Comparison of ENCODE assay signal across 10 cellular contexts in the genomic region with DNA sequence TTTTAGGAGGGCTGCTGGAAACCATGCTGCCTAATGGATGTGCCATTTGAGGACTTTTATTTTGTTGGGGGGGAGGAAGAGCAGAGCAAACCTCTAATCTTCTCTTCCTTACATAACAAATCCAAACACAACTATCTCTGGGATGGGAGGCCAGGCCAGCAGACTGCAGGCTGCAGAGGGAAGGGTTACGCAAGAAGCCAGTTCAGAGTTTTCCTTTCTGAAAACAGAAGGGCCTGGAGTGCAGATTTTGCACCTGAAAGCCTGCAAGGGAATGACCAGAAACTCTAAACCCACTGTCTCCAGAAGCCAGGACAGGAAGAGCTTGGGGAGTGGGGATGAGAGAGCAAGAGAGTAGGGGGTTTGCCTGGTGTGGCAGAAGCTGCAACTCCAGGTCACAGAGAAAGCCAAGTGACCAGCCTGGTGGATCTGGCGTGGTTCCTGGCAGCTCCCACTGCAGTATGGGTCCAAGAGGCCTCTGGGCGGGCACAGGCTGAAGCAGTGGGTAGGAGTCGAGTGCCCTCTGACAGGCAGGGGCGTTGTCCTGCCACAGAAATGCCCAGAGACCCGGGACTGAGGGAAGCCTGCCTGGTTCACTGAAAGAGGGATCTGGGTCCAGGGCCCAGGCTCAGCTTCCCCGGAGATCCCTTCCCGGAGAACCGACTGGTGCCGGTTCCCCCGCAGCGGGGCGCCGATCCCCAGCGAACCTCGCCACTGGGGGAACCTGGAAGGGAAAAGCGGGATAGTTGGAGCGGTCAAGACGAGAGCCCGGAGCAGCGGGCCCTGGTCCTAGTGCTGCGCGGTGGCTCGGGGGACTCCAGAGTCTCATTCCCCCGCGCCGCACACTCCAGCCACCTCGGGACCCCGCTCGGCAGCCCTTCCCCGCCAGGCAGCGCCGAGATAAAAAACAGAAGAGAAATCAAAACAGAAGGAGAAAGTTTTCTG. TPM values are rescaled to one million over a fixed set of nuclear protein-coding genes. Genes with fewer than 3 reads are reported as not detected.
DNase-seq lines count a peak whose midpoint lies in the region; ATAC-seq and TF ChIP-seq lines count a peak whose summit lies in the region.
"Had no signal": no experiment of that assay in that cellular context is flagged by ENCODE, and none has a peak within 500 bp of the region (broad histone marks: within the 10 kb centered on the region; RNA-seq: fewer than 3 reads in every experiment).

No MANE protein-coding gene starts in this region.

- H4K20me1 ChIP-seq in neural cell (ENCODE audit: insufficient read depth), result peaks cover 10% of the 10 kb centered on the region

- ATAC-seq in natural killer cell (no peak), left cardiac atrium (peak; percentile 52 to 54), aorta (ENCODE audit: low FRiP score) (peak; percentile 16)
- no peak for ATAC-seq in natural killer cell treated with Interleukin-12 subunit alpha and Interleukin-12 subunit beta and Interleukin-15 and Interleukin-18, amount 100 ng/mL, for 72 hours

- peak overlapping the region in 1 of 2 donors; percentile 49 for H3K27ac Mint-ChIP-seq in natural killer cell
- H3K27ac Mint-ChIP-seq in natural killer cell treated with Interleukin-12 subunit alpha and Interleukin-12 subunit beta and Interleukin-15 and Interleukin-18, amount 100 ng/mL, for 72 hours, result no peak overlapping the region

- WGBS in aorta, 2 donors, result 56 to 79% methylated on average over 33 of the region's 33 CpGs

- no peak for TF ChIP-seq RAD21 in neural cell (conservative IDR thresholded peaks at IDR 0.05)

- H3K9me2 ChIP-seq in neural cell (ENCODE audit: insufficient read depth, low read length), result no peaks in the 10 kb centered on the region

- peaks cover 5% of the 10 kb centered on the region for H3K36me3 ChIP-seq in neural cell (ENCODE audit: insufficient read depth, low read length)
- no peaks in the 10 kb centered on the region for H3K36me3 ChIP-seq in aorta (ENCODE audit: control insufficient read depth in 1 of 2, insufficient read depth in 2 of 2, low read length in 1 of 2)

- H3K4me1 ChIP-seq in aorta (ENCODE audit: control insufficient read depth in 1 of 2, insufficient read depth in 2 of 2, low read length in 2 of 2), result no peaks in the 10 kb centered on the region

- H3K9ac ChIP-seq in neural cell (ENCODE audit: low read length), result no peak overlapping the region

- no peak overlapping the region for H2AFZ ChIP-seq in neural cell (ENCODE audit: low read depth, low read length)

- H3K4me1 Mint-ChIP-seq in natural killer cell, result peaks cover 0 to 16% of the 10 kb centered on the region in 2 donors
- H3K4me1 Mint-ChIP-seq in natural killer cell treated with Interleukin-12 subunit alpha and Interleukin-12 subunit beta and Interleukin-15 and Interleukin-18, amount 100 ng/mL, for 72 hours (ENCODE audit: low read depth in 2 of 2), result peaks cover 0 to 7% of the 10 kb centered on the region in 2 donors

- no peak overlapping the region for H3K4me2 ChIP-seq in neural cell (ENCODE audit: low read length)

- no peak for TF ChIP-seq CTCF in natural killer cell (IDR thresholded peaks at IDR 0.05)
- TF ChIP-seq CTCF in neural cell (IDR thresholded peaks at IDR 0.05; ENCODE audit: poor library complexity, severe bottlenecking), result no peak

- peaks cover 46 to 74% of the 10 kb centered on the region in 2 donors for H3K27me3 Mint-ChIP-seq in natural killer cell (ENCODE audit: low read depth in 2 of 2)
- peaks cover 43 to 62% of the 10 kb centered on the region in 2 donors for H3K27me3 Mint-ChIP-seq in natural killer cell treated with Interleukin-12 subunit alpha and Interleukin-12 subunit beta and Interleukin-15 and Interleukin-18, amount 100 ng/mL, for 72 hours

- no peak for TF ChIP-seq EP300 in neural cell (conservative IDR thresholded peaks at IDR 0.05; ENCODE audit: poor library complexity, severe bottlenecking)

- H3K27ac ChIP-seq in neural cell (ENCODE audit: low read length) (no peak overlapping the region), aorta (ENCODE audit: low read depth in 1 of 2, low read length in 2 of 2) (no peak overlapping the region)

- H3K36me3 Mint-ChIP-seq in natural killer cell, result no peaks in the 10 kb centered on the region
- H3K36me3 Mint-ChIP-seq in natural killer cell treated with Interleukin-12 subunit alpha and Interleukin-12 subunit beta and Interleukin-15 and Interleukin-18, amount 100 ng/mL, for 72 hours, result no peaks in the 10 kb centered on the region

- H3K4me3 ChIP-seq in neural cell (ENCODE audit: low read length), result peak overlapping the region; percentile 54
- no peak overlapping the region for H3K4me3 ChIP-seq in aorta (ENCODE audit: low read length in 2 of 2)

- peaks cover 12% of the 10 kb centered on the region for H3K79me2 ChIP-seq in neural cell (replicated peaks; ENCODE audit: insufficient read depth, low read length)

- no peaks in the 10 kb centered on the region for H3K9me3 ChIP-seq in neural cell (ENCODE audit: low read length)
- no peaks in the 10 kb centered on the region for H3K9me3 ChIP-seq in aorta (ENCODE audit: control insufficient read depth, low read length)

- no peak for DNase-seq in natural killer cell
- DNase-seq in natural killer cell treated with Interleukin-12 subunit alpha and Interleukin-12 subunit beta and Interleukin-15 and Interleukin-18, amount 100 ng/mL, for 72 hours (ENCODE audit: low spot score), result no peak
- peak; percentile 52 for DNase-seq in left cardiac atrium
- DNase-seq in aorta, result peak in 1 of 2 donors; percentile 79
- DNase-seq in GDM1 (lab: John Stamatoyannopoulos, UW), result no peak
- no peak for DNase-seq in stimulated activated CD4-positive, alpha-beta T cell treated with anti-CD3 and anti-CD28 coated beads, Interleukin-4, amount 100 ng/mL, for 24 hours
- DNase-seq in T1000 (lab: John Stamatoyannopoulos, UW), result no peak
- DNase-seq: cortex of kidney, NCI-H187 had no signal

- no peaks in the 10 kb centered on the region for H3F3A ChIP-seq in neural cell (ENCODE audit: insufficient read depth, low read length, poor library complexity, severe bottlenecking)

- intact Hi-C loops in natural killer cell (cut with micrococcal nuclease), result no loop called here
- intact Hi-C loops in left cardiac atrium (cut with DNase I), result loop anchor here in 1 of 2 donors (10.0 kb wide), 1 partner anchor 1418 kb away; no protein-coding TSS in a partner anchor
- intact Hi-C loops in aorta (cut with DNase I), result loop anchor here in 1 of 2 donors (10.0 kb wide), 1 partner anchor 398 kb away; no protein-coding TSS in a partner anchor

- peaks cover 83% of the 10 kb centered on the region for H3K27me3 ChIP-seq in neural cell (ENCODE audit: insufficient read depth, low read depth, low read length)
- H3K27me3 ChIP-seq in aorta (ENCODE audit: control insufficient read depth in 1 of 2, insufficient read depth in 2 of 2, low read length in 1 of 2), result no peaks in the 10 kb centered on the region

- H3K4me3 Mint-ChIP-seq in natural killer cell, result peak overlapping the region; percentile 21
- H3K4me3 Mint-ChIP-seq in natural killer cell treated with Interleukin-12 subunit alpha and Interleukin-12 subunit beta and Interleukin-15 and Interleukin-18, amount 100 ng/mL, for 72 hours, result no peak overlapping the region

- H3K9me3 Mint-ChIP-seq in natural killer cell, result no peaks in the 10 kb centered on the region
- H3K9me3 Mint-ChIP-seq in natural killer cell treated with Interleukin-12 subunit alpha and Interleukin-12 subunit beta and Interleukin-15 and Interleukin-18, amount 100 ng/mL, for 72 hours, result no peaks in the 10 kb centered on the region

TF ChIP-seq in neural cell, 6 proteins besides CTCF, POLR2A, EP300 and RAD21:
- TF ChIP-seq TAF1 (IDR thresholded peaks at IDR 0.05; ENCODE audit: low read depth) (no peak), EZH2 (IDR thresholded peaks at IDR 0.05; ENCODE audit: borderline replicate concordance, insufficient read depth, low read length, poor library complexity, severe bottlenecking) (no peak), POLR2AphosphoS5 (IDR thresholded peaks at IDR 0.05) (no peak), SMC3 (conservative IDR thresholded peaks at IDR 0.05; ENCODE audit: poor library complexity) (no peak), MXI1 (conservative IDR thresholded peaks at IDR 0.05; ENCODE audit: poor library complexity, severe bottlenecking) (no peak)
- TF ChIP-seq, protein P1, sequence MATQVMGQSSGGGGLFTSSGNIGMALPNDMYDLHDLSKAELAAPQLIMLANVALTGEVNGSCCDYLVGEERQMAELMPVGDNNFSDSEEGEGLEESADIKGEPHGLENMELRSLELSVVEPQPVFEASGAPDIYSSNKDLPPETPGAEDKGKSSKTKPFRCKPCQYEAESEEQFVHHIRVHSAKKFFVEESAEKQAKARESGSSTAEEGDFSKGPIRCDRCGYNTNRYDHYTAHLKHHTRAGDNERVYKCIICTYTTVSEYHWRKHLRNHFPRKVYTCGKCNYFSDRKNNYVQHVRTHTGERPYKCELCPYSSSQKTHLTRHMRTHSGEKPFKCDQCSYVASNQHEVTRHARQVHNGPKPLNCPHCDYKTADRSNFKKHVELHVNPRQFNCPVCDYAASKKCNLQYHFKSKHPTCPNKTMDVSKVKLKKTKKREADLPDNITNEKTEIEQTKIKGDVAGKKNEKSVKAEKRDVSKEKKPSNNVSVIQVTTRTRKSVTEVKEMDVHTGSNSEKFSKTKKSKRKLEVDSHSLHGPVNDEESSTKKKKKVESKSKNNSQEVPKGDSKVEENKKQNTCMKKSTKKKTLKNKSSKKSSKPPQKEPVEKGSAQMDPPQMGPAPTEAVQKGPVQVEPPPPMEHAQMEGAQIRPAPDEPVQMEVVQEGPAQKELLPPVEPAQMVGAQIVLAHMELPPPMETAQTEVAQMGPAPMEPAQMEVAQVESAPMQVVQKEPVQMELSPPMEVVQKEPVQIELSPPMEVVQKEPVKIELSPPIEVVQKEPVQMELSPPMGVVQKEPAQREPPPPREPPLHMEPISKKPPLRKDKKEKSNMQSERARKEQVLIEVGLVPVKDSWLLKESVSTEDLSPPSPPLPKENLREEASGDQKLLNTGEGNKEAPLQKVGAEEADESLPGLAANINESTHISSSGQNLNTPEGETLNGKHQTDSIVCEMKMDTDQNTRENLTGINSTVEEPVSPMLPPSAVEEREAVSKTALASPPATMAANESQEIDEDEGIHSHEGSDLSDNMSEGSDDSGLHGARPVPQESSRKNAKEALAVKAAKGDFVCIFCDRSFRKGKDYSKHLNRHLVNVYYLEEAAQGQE (IDR thresholded peaks at IDR 0.05; ENCODE audit: borderline replicate concordance), result no peak

RNA-seq across cellular contexts. Expression of gene MAFB, which starts 6.7 kb away (rescaled TPM):
- 10 to 100 TPM; 10.3 to 38.9 (median 19.7) TPM for total RNA-seq in natural killer cell
- 1 to 10 TPM in 1 of 2 donors, under 1 TPM in 1; 0.64 to 1.6 TPM for total RNA-seq in natural killer cell treated with Interleukin-12 subunit alpha and Interleukin-12 subunit beta and Interleukin-15 and Interleukin-18, amount 100 ng/mL, for 72 hours
- 10 to 100 TPM; 24.8 to 32.5 TPM for total RNA-seq in left cardiac atrium
- 4.7 and 5.6 TPM in 2 replicates for polyA plus RNA-seq in neural cell
- polyA minus RNA-seq in neural cell, result 10.5 and 11.0 TPM in 2 replicates
- 10 to 100 TPM; 55.0 to 66.3 TPM for total RNA-seq in aorta
- 10 to 100 TPM in 1 of 2 donors, 1 to 10 TPM in 1; 4.2 to 20.8 TPM for polyA plus RNA-seq in aorta

Comparison
In these comparisons a context has a peak if more than half of its experiments do, and no peak if none do; other contexts are left out.
1. RNA of gene MAFB, which starts 6.7 kb away (total RNA-seq): 55.0 to 66.3 TPM in aorta, 24.8 to 32.5 TPM in left cardiac atrium and 10.3 to 38.9 TPM in natural killer cell; 0.64 to 1.6 TPM in natural killer cell treated with Interleukin-12 subunit alpha and Interleukin-12 subunit beta and Interleukin-15 and Interleukin-18, amount 100 ng/mL, for 72 hours; every median in the first group is over 4 times any median in the second.
2. ATAC-seq: peak in left cardiac atrium (2 of 2) and aorta (single experiment); none in natural killer cell (0 of 3) and natural killer cell treated with Interleukin-12 subunit alpha and Interleukin-12 subunit beta and Interleukin-15 and Interleukin-18, amount 100 ng/mL, for 72 hours (0 of 2).